Comparison of ENCODE assay signal across 8 cellular contexts in genomic region chr16:79770244-79771064, GRCh38.
DNase-seq lines count a peak whose midpoint lies in the region; ATAC-seq and TF ChIP-seq lines count a peak whose summit lies in the region.

No MANE protein-coding gene starts in this region.

- BruUV-seq in A673 (replicated peaks; lab: Mats Ljungman, UMichigan): no TSS peak

- peak overlapping the region; percentile 73 for H3K4me3 Mint-ChIP-seq in activated CD4-positive, alpha-beta memory T cell treated with anti-CD3 and anti-CD28 coated beads for 36 hours

- 2% methylated on average over 52 to 59 of the region's 59 CpGs for WGBS in ectodermal cell, 2 experiments
- WGBS in lower leg skin, 2 donors: 1 to 2% methylated on average over 59 of the region's 59 CpGs

- ATAC-seq in GM18870 (IDR thresholded peaks at IDR 0.05; ENCODE audit: unreplicated experiment) (peak; percentile 65), HG03135 (IDR thresholded peaks at IDR 0.05; ENCODE audit: unreplicated experiment) (peak; percentile 99)

- H3K4me3 ChIP-seq in A673 (ENCODE audit: low read depth, low read length, poor library complexity, severe bottlenecking) (peak overlapping the region; percentile 40), ectodermal cell (ENCODE audit: insufficient read depth, low read depth, low read length) (peak overlapping the region; percentile 53), lower leg skin (ENCODE audit: low read depth, poor library complexity, severe bottlenecking) (peak overlapping the region; percentile 9)

- H3K27me3 Mint-ChIP-seq in activated CD4-positive, alpha-beta memory T cell treated with anti-CD3 and anti-CD28 coated beads for 36 hours: peaks cover 1% of the 10 kb centered on the region

- H3K4me1 ChIP-seq in A673 (ENCODE audit: insufficient read depth, low read length, poor library complexity, severe bottlenecking) (no peaks in the 10 kb centered on the region), ectodermal cell (ENCODE audit: control insufficient read depth, insufficient read depth, low read length) (peaks cover 16% of the 10 kb centered on the region)

- H3K27ac ChIP-seq in A673 (ENCODE audit: low read depth, low read length, poor library complexity, severe bottlenecking) (no peak overlapping the region), ectodermal cell (ENCODE audit: insufficient read depth, low read depth, low read length, poor library complexity, severe bottlenecking) (no peak overlapping the region)

- peaks cover 17% of the 10 kb centered on the region for H3K4me1 Mint-ChIP-seq in activated CD4-positive, alpha-beta memory T cell treated with anti-CD3 and anti-CD28 coated beads for 36 hours (ENCODE audit: low read depth)

- no peaks in the 10 kb centered on the region for H3K27me3 ChIP-seq in A673 (replicated peaks; ENCODE audit: insufficient read depth, low read depth, low read length, poor library complexity)
- no peaks in the 10 kb centered on the region for H3K27me3 ChIP-seq in ectodermal cell (ENCODE audit: control insufficient read depth, insufficient read depth, low read length, poor library complexity, severe bottlenecking)

- DNase-seq in A673 (ENCODE audit: low spot score) (peak; percentile 79), NCI-H345 treated with DMSO at 0.1 percent for 48 hours (lab: John Stamatoyannopoulos, UW; ENCODE audit: unreplicated experiment) (peak; percentile 18), lower leg skin (ENCODE audit: low spot score in 2 of 2) (peak; percentile 86 to 98)
- DNase-seq in activated CD4-positive, alpha-beta memory T cell treated with anti-CD3 and anti-CD28 coated beads for 36 hours: peak; percentile 84
- DNase-seq in stimulated activated CD4-positive, alpha-beta T cell treated with anti-CD3 and anti-CD28 coated beads, Interleukin-2, amount 100 ng/mL, for 48 hours: peak; percentile 52 to 65

- no peaks in the 10 kb centered on the region for H3K36me3 ChIP-seq in A673 (ENCODE audit: insufficient read depth, low read length, poor library complexity, severe bottlenecking)
- no peaks in the 10 kb centered on the region for H3K36me3 ChIP-seq in ectodermal cell (ENCODE audit: control insufficient read depth, insufficient read depth, low read length)

- H3K9me3 Mint-ChIP-seq in activated CD4-positive, alpha-beta memory T cell treated with anti-CD3 and anti-CD28 coated beads for 36 hours: no peaks in the 10 kb centered on the region

- CTCF ChIA-PET in A673 (lab: Charles Lee): no interaction called here
- CTCF ChIA-PET in activated CD4-positive, alpha-beta memory T cell treated with anti-CD3 and anti-CD28 coated beads for 36 hours (lab: Charles Lee): no interaction called here

- no peaks in the 10 kb centered on the region for H3K36me3 Mint-ChIP-seq in activated CD4-positive, alpha-beta memory T cell treated with anti-CD3 and anti-CD28 coated beads for 36 hours

- POLR2A ChIA-PET in A673 (lab: Charles Lee; ENCODE audit: low non-redundant PET): no interaction called here
- POLR2A ChIA-PET in activated CD4-positive, alpha-beta memory T cell treated with anti-CD3 and anti-CD28 coated beads for 36 hours (lab: Charles Lee): interaction anchor here (1.0 kb wide), 1 partner anchor 11 kb away, joined by 3 read pairs; no protein-coding TSS in a partner anchor

- H3K9me3 ChIP-seq in A673 (ENCODE audit: low read depth, low read length, poor library complexity, severe bottlenecking): no peaks in the 10 kb centered on the region
- H3K9me3 ChIP-seq in ectodermal cell (ENCODE audit: control insufficient read depth, low read length): no peaks in the 10 kb centered on the region

- H3K27ac Mint-ChIP-seq in activated CD4-positive, alpha-beta memory T cell treated with anti-CD3 and anti-CD28 coated beads for 36 hours: peak overlapping the region; percentile 50

- TF ChIP-seq POLR2A in lower leg skin (IDR thresholded peaks at IDR 0.05): no peak

- TF ChIP-seq CTCF in A673 (conservative IDR thresholded peaks at IDR 0.05; ENCODE audit: low read depth, low read length) (no peak), lower leg skin (IDR thresholded peaks at IDR 0.05) (no peak)

- intact Hi-C loops in A673 (cut with micrococcal nuclease; ENCODE audit: unreplicated experiment): no loop called here
- intact Hi-C loops in activated CD4-positive, alpha-beta memory T cell treated with anti-CD3 and anti-CD28 coated beads for 36 hours (cut with micrococcal nuclease): loop anchor here (1.0 to 5.0 kb wide), 2 partner anchors 12 to 168 kb away; partner anchors contain the start of gene MAF
- intact Hi-C loops in lower leg skin (cut with DNase I; ENCODE audit: low total_unique reads): no loop called here

Comparison
In these comparisons a context has a peak if more than half of its experiments do, and no peak if none do; other contexts are left out.
1. DNase-seq: peak in every context shown above with its lines; median percentile 92 in lower leg skin; 84 in activated CD4-positive, alpha-beta memory T cell treated with anti-CD3 and anti-CD28 coated beads for 36 hours; 79 in A673; 58 in stimulated activated CD4-positive, alpha-beta T cell treated with anti-CD3 and anti-CD28 coated beads, Interleukin-2, amount 100 ng/mL, for 48 hours; 18 in NCI-H345 treated with DMSO at 0.1 percent for 48 hours.